29 cellular contexts compared by ENCODE assay signal in the genomic region with DNA sequence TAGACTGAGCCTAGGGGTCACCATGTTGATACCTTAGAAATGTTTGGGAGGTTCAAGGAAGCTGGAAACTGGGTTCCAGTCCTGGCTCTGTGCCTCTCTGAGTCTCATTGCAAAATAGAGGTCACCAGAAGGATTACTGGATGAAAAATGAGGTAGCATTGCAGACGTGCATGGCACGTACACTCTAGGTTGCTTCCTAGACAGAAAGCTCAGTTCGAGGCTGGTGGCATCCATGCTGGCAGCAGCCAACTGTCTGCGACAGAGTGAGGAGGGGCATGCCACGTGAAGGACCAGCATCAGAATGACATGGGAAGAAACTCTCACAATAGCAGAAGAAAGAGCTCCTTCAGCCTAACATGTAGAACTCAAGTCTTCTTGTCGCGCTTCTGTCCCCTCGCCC. TPM values are rescaled to one million over a fixed set of nuclear protein-coding genes. Genes with fewer than 3 reads are reported as not detected.
"Had no signal": no experiment of that assay in that cellular context is flagged by ENCODE, and none has a peak within 500 bp of the region (broad histone marks: within the 10 kb centered on the region; RNA-seq: fewer than 3 reads in every experiment).

No MANE protein-coding gene starts in this region.

- DNase-seq: IMR-90; Karpas-422; KG1; MG63; NCI-H1092; NCI-H1105 treated with DMSO at 0.1 percent for 48 hours; NCI-H1417 treated with DMSO at 0.1 percent for 48 hours; NCI-H146; NCI-H1694 treated with DMSO at 0.1 percent for 48 hours; NCI-H2029; NCI-H2081 treated with DMSO at 0.1 percent for 48 hours; NCI-H2171; NCI-H226; NCI-H446; NCI-H510A; NCI-H524 treated with DMSO at 0.1 percent for 48 hours; NCI-H69; NCI-H774; NK-92 treated with Interleukin-12 subunit alpha and Interleukin-12 subunit beta, amount 100 ng/mL, for 24 hours; OCI-M1; PC-9; Peyer's patch; SHP77 treated with DMSO at 0.1 percent for 48 hours; SJCRH30 had no signal

- H3K9me3 ChIP-seq: MG63, SJCRH30 had no signal

- ATAC-seq: HepG2, Right ventricle myocardium inferior, SK-N-SH treated with all-trans-retinoic acid at 6 μM for 48 hours had no signal

- H3K27me3 ChIP-seq: MG63, Peyer's patch, SJCRH30 had no signal

- H3K4me1 ChIP-seq: SJCRH30 had no signal

- H3K4me3 ChIP-seq: MG63, PC-9, Peyer's patch, SJCRH30 had no signal

- H3K36me3 ChIP-seq: MG63, Peyer's patch, SJCRH30 had no signal

- H3K27ac ChIP-seq: PC-9, Peyer's patch, SJCRH30 had no signal

RNA-seq across cellular contexts. Expression of a gene that starts 4.6 kb away (rescaled TPM):
- total RNA-seq: HepG2, HT1080, PC-9, RPMI7951 had no signal

RNA-seq across cellular contexts. Expression of a gene that starts 34.6 kb away (rescaled TPM):
- total RNA-seq: HepG2, HT1080, SJCRH30 had no signal
